8 cellular contexts compared by ENCODE assay signal in genomic region chr19:18280247-18281081, GRCh38. TPM values are rescaled to one million over a fixed set of nuclear protein-coding genes. Genes with fewer than 3 reads are reported as not detected.
DNase-seq lines count a peak whose midpoint lies in the region; ATAC-seq, FAIRE-seq and TF ChIP-seq lines count a peak whose summit lies in the region.

No MANE protein-coding gene starts in this region.

- peaks cover 9% of the 10 kb centered on the region for H3K27me3 Mint-ChIP-seq in activated naive CD8-positive, alpha-beta T cell treated with anti-CD3 and anti-CD28 coated beads for 36 hours
- H3K27me3 Mint-ChIP-seq in osteocyte (ENCODE audit: unreplicated experiment), result no peaks in the 10 kb centered on the region

- H3K27me3 ChIP-seq in BJ (ENCODE audit: control insufficient read depth, insufficient read depth, low read length) (no peaks in the 10 kb centered on the region), upper lobe of left lung (no peaks in the 10 kb centered on the region)

- no peak for TF ChIP-seq CTCF in BJ (IDR thresholded peaks at IDR 0.05; ENCODE audit: insufficient read depth, low read depth, low read length)
- TF ChIP-seq CTCF in osteocyte (IDR thresholded peaks at IDR 0.05), result no peak
- TF ChIP-seq CTCF in upper lobe of left lung (IDR thresholded peaks at IDR 0.05), result peak in 3 of 6 experiments; percentile 22 to 27 (median 24)

- peaks cover 3% of the 10 kb centered on the region for H3K9me3 Mint-ChIP-seq in activated naive CD8-positive, alpha-beta T cell treated with anti-CD3 and anti-CD28 coated beads for 36 hours
- no peaks in the 10 kb centered on the region for H3K9me3 Mint-ChIP-seq in osteocyte (ENCODE audit: unreplicated experiment)

- H3K4me3 ChIP-seq in BJ (ENCODE audit: low read depth, low read length), result peak overlapping the region; percentile 87
- peak overlapping the region; percentile 63 to 99 (median 90) for H3K4me3 ChIP-seq in upper lobe of left lung

- H3K36me3 Mint-ChIP-seq in activated naive CD8-positive, alpha-beta T cell treated with anti-CD3 and anti-CD28 coated beads for 36 hours, result peaks cover 37% of the 10 kb centered on the region
- H3K36me3 Mint-ChIP-seq in osteocyte (ENCODE audit: unreplicated experiment), result peaks cover 17% of the 10 kb centered on the region

- no peak for DNase-seq in BJ (ENCODE audit: low read depth)
- peak; percentile 75 for DNase-seq in GM19239 (ENCODE audit: insufficient read length, low spot score)
- DNase-seq in LHCN-M2 (ENCODE audit: low read depth), result peak; percentile 84
- DNase-seq in SK-N-DZ (ENCODE audit: low spot score), result peak; percentile 70
- DNase-seq in activated naive CD8-positive, alpha-beta T cell treated with anti-CD3 and anti-CD28 coated beads for 36 hours, result peak; percentile 81
- DNase-seq in Right ventricle myocardium inferior (ENCODE audit: missing footprints), result peak; percentile 93
- peak; percentile 92 for DNase-seq in osteocyte (ENCODE audit: extremely low spot score, unreplicated experiment)
- peak; percentile 88 to 96 for DNase-seq in upper lobe of left lung

- H3K9me3 ChIP-seq in upper lobe of left lung, result no peaks in the 10 kb centered on the region

- peak overlapping the region; percentile 97 for H3K27ac Mint-ChIP-seq in activated naive CD8-positive, alpha-beta T cell treated with anti-CD3 and anti-CD28 coated beads for 36 hours
- peak overlapping the region; percentile 99 for H3K27ac Mint-ChIP-seq in osteocyte (ENCODE audit: unreplicated experiment)

- ATAC-seq in Right ventricle myocardium inferior (peak; percentile 38), upper lobe of left lung (ENCODE audit: low FRiP score in 2 of 2) (peak; percentile 32 to 64)

- no peak for FAIRE-seq in GM19239 (lab: Jason Lieb, UNC)

- peak overlapping the region; percentile 98 for H3K4me3 Mint-ChIP-seq in activated naive CD8-positive, alpha-beta T cell treated with anti-CD3 and anti-CD28 coated beads for 36 hours
- H3K4me3 Mint-ChIP-seq in osteocyte (ENCODE audit: unreplicated experiment), result peak overlapping the region; percentile 94

- peaks cover 15% of the 10 kb centered on the region for H3K36me3 ChIP-seq in BJ (ENCODE audit: control insufficient read depth, insufficient read depth, low read length)
- H3K36me3 ChIP-seq in upper lobe of left lung, result peaks cover 3 to 34% (median 16%) of the 10 kb centered on the region in 4 donors

- peak overlapping the region; percentile 100 for H3K27ac ChIP-seq in upper lobe of left lung

- CTCF ChIA-PET in BJ (lab: Yijun Ruan, JAX), result interaction anchor here (0.8 to 11.5 kb wide), 19 partner anchors 10 to 169 kb away, joined by 3 to 252 read pairs (median 9); partner anchors contain the start of gene LSM4

- peak in 1 of 4 donors; percentile 5 for TF ChIP-seq EP300 in upper lobe of left lung (IDR thresholded peaks at IDR 0.05)

- TF ChIP-seq POLR2A in upper lobe of left lung (IDR thresholded peaks at IDR 0.05), result peak; percentile 53 to 99 (median 77)

- peaks cover 39 to 51% (median 46%) of the 10 kb centered on the region in 4 donors for H3K4me1 ChIP-seq in upper lobe of left lung

- H3K4me1 Mint-ChIP-seq in activated naive CD8-positive, alpha-beta T cell treated with anti-CD3 and anti-CD28 coated beads for 36 hours, result peaks cover 51% of the 10 kb centered on the region
- peaks cover 45% of the 10 kb centered on the region for H3K4me1 Mint-ChIP-seq in osteocyte (ENCODE audit: unreplicated experiment)

- intact Hi-C loops in Right ventricle myocardium inferior (cut with DNase I), result loop anchor here (1.0 to 5.0 kb wide), 2 partner anchors 43 to 137 kb away; partner anchors contain the start of genes LSM4 and SSBP4

- POLR2A ChIA-PET in BJ (lab: Charles Lee), result interaction anchor here (1.0 to 3.4 kb wide), 5 partner anchors 12 to 48 kb away, joined by 7 to 21 read pairs (median 11); partner anchors contain the start of gene LSM4

- WGBS in upper lobe of left lung, 2 donors, result 0% methylated on average over 31 of the region's 111 CpGs; no CpG with 5 or more reads in 1 of the 2 donors

RNA-seq across cellular contexts. Expression of gene JUND, which starts 1.0 kb away (rescaled TPM):
- 92.0 and 124 TPM in 2 replicates for polyA plus RNA-seq in BJ (2011; rRNA removed)
- 29.6 and 35.4 TPM in 2 replicates for polyA minus RNA-seq in BJ (2011; rRNA and poly(A)+ RNA removed)
- total RNA-seq in LHCN-M2 (2014; rRNA removed) (47.3 and 60.9 TPM in 2 replicates), Right ventricle myocardium inferior (113 TPM), osteocyte (203 and 241 TPM in 2 replicates), upper lobe of left lung (1,000 to 10,000 TPM in 1 of 6 donors, 100 to 1,000 TPM in 5; 281 to 1,101 (median 639) TPM)
- 40.9 TPM for polyA plus RNA-seq in LHCN-M2 (2012)
- polyA plus RNA-seq in SK-N-DZ (2014; cell fraction: cytosol; rRNA removed), result 80.4 and 92.1 TPM in 2 replicates
- polyA plus RNA-seq in SK-N-DZ (2014; cell fraction: nucleus; rRNA removed), result 28.1 and 57.8 TPM in 2 replicates
- 100 to 1,000 TPM; 379 to 398 TPM for total RNA-seq in activated naive CD8-positive, alpha-beta T cell treated with anti-CD3 and anti-CD28 coated beads for 36 hours

RNA-seq across cellular contexts. Expression of gene IQCN, which starts 6.2 kb away (rescaled TPM):
- 0.82 and 1.5 TPM in 2 replicates for polyA plus RNA-seq in BJ (2011; rRNA removed)
- polyA minus RNA-seq in BJ (2011; rRNA and poly(A)+ RNA removed), result 1.5 and 2.4 TPM in 2 replicates
- total RNA-seq in LHCN-M2 (2014; rRNA removed) (0.06 and 0.13 TPM in 2 replicates), Right ventricle myocardium inferior (0.43 TPM), osteocyte (6.9 and 10.4 TPM in 2 replicates), upper lobe of left lung (10 to 100 TPM in 3 of 6 donors, 1 to 10 TPM in 3; 6.3 to 58.7 (median 11.7) TPM)
- polyA plus RNA-seq in LHCN-M2 (2012), result 0.27 TPM
- polyA plus RNA-seq in SK-N-DZ (2014; cell fraction: cytosol; rRNA removed), result 0.29 TPM in 1 of 2 replicates, not detected in the other
- 0.04 and 1.1 TPM in 2 replicates for polyA plus RNA-seq in SK-N-DZ (2014; cell fraction: nucleus; rRNA removed)
- total RNA-seq in activated naive CD8-positive, alpha-beta T cell treated with anti-CD3 and anti-CD28 coated beads for 36 hours, result under 1 TPM; 0.29 to 0.32 TPM

RNA-seq across cellular contexts. Expression of gene LSM4, which starts 42.4 kb away (rescaled TPM):
- 94.7 and 99.8 TPM in 2 replicates for polyA plus RNA-seq in BJ (2011; rRNA removed)
- polyA minus RNA-seq in BJ (2011; rRNA and poly(A)+ RNA removed), result 20.3 and 29.5 TPM in 2 replicates
- total RNA-seq in LHCN-M2 (2014; rRNA removed), result 376 and 434 TPM in 2 replicates
- polyA plus RNA-seq in LHCN-M2 (2012), result 268 TPM
- 531 and 764 TPM in 2 replicates for polyA plus RNA-seq in SK-N-DZ (2014; cell fraction: cytosol; rRNA removed)
- 542 and 583 TPM in 2 replicates for polyA plus RNA-seq in SK-N-DZ (2014; cell fraction: nucleus; rRNA removed)
- 100 to 1,000 TPM; 419 to 435 TPM for total RNA-seq in activated naive CD8-positive, alpha-beta T cell treated with anti-CD3 and anti-CD28 coated beads for 36 hours
- total RNA-seq in Right ventricle myocardium inferior, result 106 TPM
- 92.1 and 98.1 TPM in 2 replicates for total RNA-seq in osteocyte
- 100 to 1,000 TPM in 4 of 6 donors, 10 to 100 TPM in 2; 39.8 to 147 (median 107) TPM for total RNA-seq in upper lobe of left lung

RNA-seq across cellular contexts. Expression of gene PDE4C, which starts 54.2 kb away (rescaled TPM):
- polyA plus RNA-seq in BJ (2011; rRNA removed), result 0.06 and 0.12 TPM in 2 replicates
- not detected in 2 replicates for polyA minus RNA-seq in BJ (2011; rRNA and poly(A)+ RNA removed)
- total RNA-seq in LHCN-M2 (2014; rRNA removed) (0.17 and 0.26 TPM in 2 replicates), Right ventricle myocardium inferior (1.1 TPM), osteocyte (0.21 TPM in 1 of 2 replicates, not detected in the other), upper lobe of left lung (100 to 1,000 TPM in 1 of 6 donors, 10 to 100 TPM in 4, 1 to 10 TPM in 1; 6.4 to 479 (median 21.0) TPM)
- 0.21 TPM for polyA plus RNA-seq in LHCN-M2 (2012)
- polyA plus RNA-seq in SK-N-DZ (2014; cell fraction: cytosol; rRNA removed), result 9.0 and 9.9 TPM in 2 replicates
- 49.1 and 53.2 TPM in 2 replicates for polyA plus RNA-seq in SK-N-DZ (2014; cell fraction: nucleus; rRNA removed)
- not detected for total RNA-seq in activated naive CD8-positive, alpha-beta T cell treated with anti-CD3 and anti-CD28 coated beads for 36 hours

RNA-seq across cellular contexts. Expression of gene PGPEP1, which starts 59.9 kb away (rescaled TPM):
- polyA plus RNA-seq in BJ (2011; rRNA removed), result 30.7 and 32.2 TPM in 2 replicates
- polyA minus RNA-seq in BJ (2011; rRNA and poly(A)+ RNA removed), result 58.0 and 104 TPM in 2 replicates
- total RNA-seq in LHCN-M2 (2014; rRNA removed), result 8.0 and 11.0 TPM in 2 replicates
- polyA plus RNA-seq in LHCN-M2 (2012), result 13.1 TPM
- 0.05 and 0.13 TPM in 2 replicates for polyA plus RNA-seq in SK-N-DZ (2014; cell fraction: cytosol; rRNA removed)
- not detected in 2 replicates for polyA plus RNA-seq in SK-N-DZ (2014; cell fraction: nucleus; rRNA removed)
- 10 to 100 TPM; 15.7 to 17.8 TPM for total RNA-seq in activated naive CD8-positive, alpha-beta T cell treated with anti-CD3 and anti-CD28 coated beads for 36 hours
- 29.3 TPM for total RNA-seq in Right ventricle myocardium inferior
- total RNA-seq in osteocyte, result 36.1 and 38.5 TPM in 2 replicates
- total RNA-seq in upper lobe of left lung, result 10 to 100 TPM; 15.5 to 42.8 (median 28.1) TPM
